ENCODE assay signal across 11 cellular contexts in genomic region chr7:11540271-11540761, GRCh38.
DNase-seq lines count a peak whose midpoint lies in the region; ATAC-seq and TF ChIP-seq lines count a peak whose summit lies in the region.
"Had no signal": no experiment of that assay in that cellular context is flagged by ENCODE, and none has a peak within 500 bp of the region (broad histone marks: within the 10 kb centered on the region; RNA-seq: fewer than 3 reads in every experiment).

No MANE protein-coding gene starts in this region.

- no peaks in the 10 kb centered on the region for H3K79me2 ChIP-seq in DND-41 (ENCODE audit: insufficient read depth, low read length)

- no TSS peak for BruUV-seq in Calu3 (replicated peaks; lab: Mats Ljungman, UMichigan)

- peak overlapping the region; percentile 27; the same call in 1 of the 2 replicates for H3K9ac ChIP-seq in DND-41 (ENCODE audit: low read depth, low read length)

- no peaks in the 10 kb centered on the region for H3K36me3 ChIP-seq in DND-41 (ENCODE audit: insufficient read depth, low read length)
- H3K36me3 ChIP-seq in effector memory CD4-positive, alpha-beta T cell (ENCODE audit: control insufficient read depth, insufficient read depth, low read length), result no peaks in the 10 kb centered on the region

- CTCF ChIA-PET in Calu3 (lab: Charles Lee), result interaction anchor here (0.6 to 0.7 kb wide), 2 partner anchors 23 to 1147 kb away, joined by 3 to 4 read pairs; no protein-coding TSS in a partner anchor

- intact Hi-C loops in Calu3 (cut with micrococcal nuclease; ENCODE audit: unreplicated experiment), result no loop called here

- H3K27ac ChIP-seq in DND-41 (ENCODE audit: low read length), result peak overlapping the region; percentile 68
- H3K27ac ChIP-seq in effector memory CD4-positive, alpha-beta T cell (ENCODE audit: insufficient read depth, low read length, poor library complexity, severe bottlenecking), result no peak overlapping the region

- no peak overlapping the region for H2AFZ ChIP-seq in DND-41 (ENCODE audit: low read depth, low read length)

- H3K27ac Mint-ChIP-seq in mesothelial cell of epicardium, result peak overlapping the region; percentile 54
- no peak overlapping the region for H3K27ac Mint-ChIP-seq in Calu3 (ENCODE audit: unreplicated experiment)

- ATAC-seq in DND-41 (ENCODE audit: insufficient read depth, low read depth) (peak; percentile 72), GM18519 (IDR thresholded peaks at IDR 0.05; ENCODE audit: low FRiP score, unreplicated experiment) (no peak)

- H3K4me1 ChIP-seq in DND-41 (ENCODE audit: insufficient read depth, low read length), result peaks cover 12% of the 10 kb centered on the region; the same call in 1 of the 2 replicates
- no peaks in the 10 kb centered on the region for H3K4me1 ChIP-seq in effector memory CD4-positive, alpha-beta T cell (ENCODE audit: control insufficient read depth, insufficient read depth, low read length, poor library complexity, severe bottlenecking)

- no peak for TF ChIP-seq POLR2A in NB4 (IDR thresholded peaks at IDR 0.05; ENCODE audit: extremely low read depth, insufficient read length)

- H3K36me3 Mint-ChIP-seq in mesothelial cell of epicardium (peaks cover 28% of the 10 kb centered on the region), Calu3 (ENCODE audit: insufficient read depth, unreplicated experiment) (no peaks in the 10 kb centered on the region)

- peaks cover 3% of the 10 kb centered on the region for H3K4me1 Mint-ChIP-seq in mesothelial cell of epicardium
- H3K4me1 Mint-ChIP-seq in Calu3 (ENCODE audit: low read depth, unreplicated experiment), result peaks cover 9% of the 10 kb centered on the region

- peaks cover 20% of the 10 kb centered on the region for H3K9me3 Mint-ChIP-seq in mesothelial cell of epicardium
- H3K9me3 Mint-ChIP-seq in Calu3 (ENCODE audit: low read depth, unreplicated experiment), result no peaks in the 10 kb centered on the region

- TF ChIP-seq CTCF in DND-41 (IDR thresholded peaks at IDR 0.05; ENCODE audit: borderline replicate concordance, extremely low read depth, low read length, poor library complexity, severe bottlenecking), result no peak
- no peak for TF ChIP-seq CTCF in NB4 (IDR thresholded peaks at IDR 0.05; ENCODE audit: low read depth, low read length)
- no peak for TF ChIP-seq CTCF in mesothelial cell of epicardium (IDR thresholded peaks at IDR 0.05; ENCODE audit: unreplicated experiment)
- TF ChIP-seq CTCF in Calu3 (IDR thresholded peaks at IDR 0.05; ENCODE audit: unreplicated experiment), result no peak

- H3K27me3 Mint-ChIP-seq in mesothelial cell of epicardium (ENCODE audit: low read depth) (no peaks in the 10 kb centered on the region), Calu3 (ENCODE audit: unreplicated experiment) (no peaks in the 10 kb centered on the region)

- H3K4me3 Mint-ChIP-seq in mesothelial cell of epicardium (no peak overlapping the region), Calu3 (ENCODE audit: low read depth, unreplicated experiment) (no peak overlapping the region)

- H3K4me2 ChIP-seq in DND-41 (ENCODE audit: insufficient read depth, low read length), result no peak overlapping the region

- no peak overlapping the region for H3K4me3 ChIP-seq in DND-41 (ENCODE audit: low read depth in 1 of 2, low read length in 2 of 2)
- no peak overlapping the region for H3K4me3 ChIP-seq in NB4 (ENCODE audit: low read depth, low read length)
- no peak overlapping the region for H3K4me3 ChIP-seq in effector memory CD4-positive, alpha-beta T cell (ENCODE audit: insufficient read depth, low read depth, low read length, poor library complexity, severe bottlenecking)

- no peaks in the 10 kb centered on the region for H3K27me3 ChIP-seq in DND-41 (ENCODE audit: insufficient read depth, low read length, poor library complexity)
- H3K27me3 ChIP-seq in effector memory CD4-positive, alpha-beta T cell (replicated peaks; ENCODE audit: control insufficient read depth, insufficient read depth, low read length, poor library complexity, severe bottlenecking), result no peaks in the 10 kb centered on the region

- no peaks in the 10 kb centered on the region for H3K9me3 ChIP-seq in DND-41 (ENCODE audit: insufficient read depth, low read length, severe bottlenecking)
- no peaks in the 10 kb centered on the region for H3K9me3 ChIP-seq in effector memory CD4-positive, alpha-beta T cell (ENCODE audit: control insufficient read depth, low read length)

- H4K20me1 ChIP-seq in DND-41 (ENCODE audit: insufficient read depth, low read length), result no peaks in the 10 kb centered on the region

- DNase-seq in DND-41, result peak; percentile 15
- DNase-seq in NB4 (ENCODE audit: low read depth), result peak; percentile 93
- peak; percentile 73 for DNase-seq in dermis blood vessel endothelial cell
- no peak for DNase-seq in mesothelial cell of epicardium (ENCODE audit: low spot score in 2 of 2, unreplicated experiment in 2 of 2)
- DNase-seq in effector memory CD4-positive, alpha-beta T cell, result no peak
- DNase-seq in NCI-H2029 treated with DMSO at 0.1 percent for 48 hours (lab: John Stamatoyannopoulos, UW), result no peak
- DNase-seq in Calu3, result no peak
- DNase-seq: activated effector memory CD4-positive, alpha-beta T cell treated with anti-CD3 and anti-CD28 coated beads, Interleukin-2, amount 50 U/mL, for 16 hours; COR-L47; NCI-H2171 treated with DMSO at 0.1 percent for 48 hours had no signal

Comparison
In these comparisons a context has a peak if more than half of its experiments do, and no peak if none do; other contexts are left out.
1. DNase-seq: peak in DND-41 (single experiment), NB4 (single experiment) and dermis blood vessel endothelial cell (single experiment); none in mesothelial cell of epicardium (0 of 2), effector memory CD4-positive, alpha-beta T cell (0 of 3), NCI-H2029 treated with DMSO at 0.1 percent for 48 hours (single experiment) and Calu3 (single experiment).